12 cellular contexts compared by ENCODE assay signal in the genomic region with DNA sequence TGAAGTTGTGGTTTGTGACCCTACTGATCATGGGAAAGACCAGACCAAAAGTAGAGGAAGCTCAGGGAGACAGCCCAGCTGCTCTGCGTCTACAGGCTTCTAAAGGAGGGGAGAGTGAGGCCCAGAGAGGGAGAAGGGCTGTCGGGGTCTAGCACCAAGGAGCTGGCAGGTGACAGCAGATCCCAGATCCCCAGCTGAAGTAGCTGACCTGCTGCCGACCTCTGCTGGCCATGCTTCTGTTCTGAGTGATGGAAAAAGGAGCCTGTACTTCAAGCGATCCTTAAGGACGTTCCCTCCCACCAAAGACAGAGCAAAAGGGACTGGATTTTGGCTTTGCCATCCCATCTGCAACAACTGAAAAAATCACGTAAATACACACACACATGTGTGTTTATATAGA. TPM values are rescaled to one million over a fixed set of nuclear protein-coding genes. Genes with fewer than 3 reads are reported as not detected.
DNase-seq lines count a peak whose midpoint lies in the region; ATAC-seq, FAIRE-seq and TF ChIP-seq lines count a peak whose summit lies in the region.
"Had no signal": no experiment of that assay in that cellular context is flagged by ENCODE, and none has a peak within 500 bp of the region (broad histone marks: within the 10 kb centered on the region; RNA-seq: fewer than 3 reads in every experiment).

No MANE protein-coding gene starts in this region.

- no peak overlapping the region for H3K27ac Mint-ChIP-seq in activated T-helper 17 cell treated with anti-CD3 and anti-CD28 coated beads, Interleukin-2, amount 50 U/mL, for 72 hours

- no peaks in the 10 kb centered on the region for H3K36me3 Mint-ChIP-seq in activated T-helper 17 cell treated with anti-CD3 and anti-CD28 coated beads, Interleukin-2, amount 50 U/mL, for 72 hours (ENCODE audit: low read depth)

- H3K4me3 ChIP-seq in BLaER1 (peak overlapping the region; percentile 64; the same call in 1 of the 2 replicates), aorta (ENCODE audit: low read length in 2 of 2) (no peak overlapping the region)

- no peak for FAIRE-seq in GM12892 (lab: Jason Lieb, UNC)

- DNase-seq in ELF-1 (ENCODE audit: low read depth, low spot score) (peak; percentile 79), left kidney (ENCODE audit: low read depth, low spot score) (peak; percentile 79), GM12892 (ENCODE audit: insufficient read length) (no peak), SKM-1 (lab: John Stamatoyannopoulos, UW; ENCODE audit: unreplicated experiment) (no peak), aorta (no peak), DMS79 (lab: John Stamatoyannopoulos, UW) (no peak)
- DNase-seq: anterior cingulate cortex, NCI-H510A had no signal

- no peaks in the 10 kb centered on the region for H3K4me1 Mint-ChIP-seq in activated T-helper 17 cell treated with anti-CD3 and anti-CD28 coated beads, Interleukin-2, amount 50 U/mL, for 72 hours

- ATAC-seq in activated T-helper 17 cell treated with anti-CD3 and anti-CD28 coated beads, Interleukin-2, amount 50 U/mL, for 72 hours (replicated peaks): no peak
- ATAC-seq in aorta (ENCODE audit: low FRiP score): no peak

- no peak for TF ChIP-seq POLR2A in GM12892 (IDR thresholded peaks at IDR 0.05; ENCODE audit: low read depth, low read length)

- H3K27me3 ChIP-seq in BLaER1 (no peaks in the 10 kb centered on the region), aorta (ENCODE audit: control insufficient read depth in 1 of 2, insufficient read depth in 2 of 2, low read length in 1 of 2) (no peaks in the 10 kb centered on the region)

- H3K27ac ChIP-seq in BLaER1 (peak overlapping the region; percentile 79; the same call in 1 of the 2 replicates), aorta (ENCODE audit: low read depth in 1 of 2, low read length in 2 of 2) (no peak overlapping the region)
- H3K27ac ChIP-seq: suprapubic skin had no signal

- peak overlapping the region; percentile 93 for H3K4me2 ChIP-seq in BLaER1

- H3K9me3 Mint-ChIP-seq in activated T-helper 17 cell treated with anti-CD3 and anti-CD28 coated beads, Interleukin-2, amount 50 U/mL, for 72 hours: no peaks in the 10 kb centered on the region

- no peaks in the 10 kb centered on the region for H4K20me1 ChIP-seq in BLaER1

- H3K4me3 Mint-ChIP-seq in activated T-helper 17 cell treated with anti-CD3 and anti-CD28 coated beads, Interleukin-2, amount 50 U/mL, for 72 hours: peak overlapping the region; percentile 72

- H3K9me3 ChIP-seq in BLaER1: no peaks in the 10 kb centered on the region
- H3K9me3 ChIP-seq in aorta (ENCODE audit: control insufficient read depth, low read length): no peaks in the 10 kb centered on the region
- H3K9me3 ChIP-seq: suprapubic skin had no signal

- H3K27me3 Mint-ChIP-seq in activated T-helper 17 cell treated with anti-CD3 and anti-CD28 coated beads, Interleukin-2, amount 50 U/mL, for 72 hours: peaks cover 1% of the 10 kb centered on the region

- intact Hi-C loops in aorta (cut with DNase I): no loop called here

- WGBS in aorta, 2 donors: 61% methylated on average over 6 of the region's 6 CpGs

- H3K4me1 ChIP-seq in BLaER1 (peaks cover 55% of the 10 kb centered on the region), aorta (ENCODE audit: control insufficient read depth in 1 of 2, insufficient read depth in 2 of 2, low read length in 2 of 2) (no peaks in the 10 kb centered on the region)

- H3K36me3 ChIP-seq in BLaER1: no peaks in the 10 kb centered on the region
- H3K36me3 ChIP-seq in aorta (ENCODE audit: control insufficient read depth in 1 of 2, insufficient read depth in 2 of 2, low read length in 1 of 2): no peaks in the 10 kb centered on the region
- H3K36me3 ChIP-seq: suprapubic skin had no signal

- peak overlapping the region; percentile 75 for H3K9ac ChIP-seq in BLaER1

RNA-seq across cellular contexts. Expression of a gene that starts 22.7 kb away (rescaled TPM):
- 10 to 100 TPM; 25.9 to 28.5 TPM for total RNA-seq in activated T-helper 17 cell treated with anti-CD3 and anti-CD28 coated beads, Interleukin-2, amount 50 U/mL, for 72 hours
- 8.5 TPM for polyA plus RNA-seq in GM12892 (2012; ENCODE audit: missing spikeins)
- 1 to 10 TPM; 6.8 to 7.9 TPM for total RNA-seq in aorta
- polyA plus RNA-seq in aorta: 1 to 10 TPM; 1.0 to 5.7 TPM

RNA-seq across cellular contexts. Expression of a gene that starts 35.6 kb away (rescaled TPM):
- total RNA-seq in activated T-helper 17 cell treated with anti-CD3 and anti-CD28 coated beads, Interleukin-2, amount 50 U/mL, for 72 hours: under 1 TPM in 1 of 2 donors, not detected in 1; 0.02 TPM
- not detected for polyA plus RNA-seq in GM12892 (2012; ENCODE audit: missing spikeins)
- total RNA-seq in aorta: not detected
- polyA plus RNA-seq in aorta: not detected
- total RNA-seq: mesenteric fat pad had no signal

RNA-seq across cellular contexts. Expression of a gene that starts 59.0 kb away (rescaled TPM):
- total RNA-seq in activated T-helper 17 cell treated with anti-CD3 and anti-CD28 coated beads, Interleukin-2, amount 50 U/mL, for 72 hours: 10 to 100 TPM in 1 of 2 donors, 1 to 10 TPM in 1; 5.9 to 16.3 TPM
- not detected for polyA plus RNA-seq in GM12892 (2012; ENCODE audit: missing spikeins)
- 10 to 100 TPM; 22.7 to 28.9 TPM for total RNA-seq in aorta
- 10 to 100 TPM in 1 of 2 donors, 1 to 10 TPM in 1; 6.9 to 53.7 TPM for polyA plus RNA-seq in aorta

Comparison
In these comparisons a context has a peak if more than half of its experiments do, and no peak if none do; other contexts are left out.
1. DNase-seq: peak in ELF-1 (single experiment) and left kidney (single experiment); none in GM12892 (single experiment), SKM-1 (single experiment), aorta (0 of 2) and DMS79 (single experiment).